10 cellular contexts compared by ENCODE assay signal in genomic region chr5:132260051-132260450, GRCh38. TPM values are rescaled to one million over a fixed set of nuclear protein-coding genes. Genes with fewer than 3 reads are reported as not detected.
DNase-seq lines count a peak whose midpoint lies in the region; ATAC-seq lines count a peak whose summit lies in the region.
"Had no signal": no experiment of that assay in that cellular context is flagged by ENCODE, and none has a peak within 500 bp of the region (broad histone marks: within the 10 kb centered on the region; RNA-seq: fewer than 3 reads in every experiment).

No MANE protein-coding gene starts in this region.

- H3K9me3 Mint-ChIP-seq in stimulated activated naive CD8-positive, alpha-beta T cell treated with anti-CD3 and anti-CD28 coated beads, Interleukin-15, amount 100 ng/mL, for 72 hours: no peaks in the 10 kb centered on the region

- 46 to 85% (median 57%) methylated on average over 6 of the region's 6 CpGs for WGBS in adipose tissue, 3 donors

- DNase-seq in HT1080 (ENCODE audit: low read depth): peak; percentile 76
- peak; percentile 69 for DNase-seq in iris pigment epithelial cell (ENCODE audit: low read depth)
- peak in 1 of 2 donors; percentile 10 for DNase-seq in stimulated activated naive CD8-positive, alpha-beta T cell treated with anti-CD3 and anti-CD28 coated beads, Interleukin-15, amount 100 ng/mL, for 72 hours
- DNase-seq in stimulated activated CD4-positive, alpha-beta T cell treated with anti-CD3 and anti-CD28 coated beads, Interleukin-15, amount 100 ng/mL, for 24 hours: no peak
- DNase-seq in activated CD4-positive, alpha-beta T cell treated with anti-CD3 and anti-CD28 coated beads, Interleukin-2, amount 50 U/mL, for 1 hour: no peak
- DNase-seq: stimulated activated naive CD4-positive, alpha-beta T cell had no signal

- peak overlapping the region; percentile 24 for H3K27ac ChIP-seq in adipose tissue (ENCODE audit: low read depth, low read length)

- no peak for ATAC-seq in stimulated activated naive CD8-positive, alpha-beta T cell treated with anti-CD3 and anti-CD28 coated beads, Interleukin-15, amount 100 ng/mL, for 72 hours
- ATAC-seq in GM18861 (IDR thresholded peaks at IDR 0.05; ENCODE audit: unreplicated experiment): no peak
- no peak for ATAC-seq in HG02981 (IDR thresholded peaks at IDR 0.05; ENCODE audit: unreplicated experiment)

- H3K27ac Mint-ChIP-seq in stimulated activated naive CD8-positive, alpha-beta T cell treated with anti-CD3 and anti-CD28 coated beads, Interleukin-15, amount 100 ng/mL, for 72 hours: peak overlapping the region; percentile 28 to 64

- peak overlapping the region; percentile 50 to 68 for H3K4me3 Mint-ChIP-seq in stimulated activated naive CD8-positive, alpha-beta T cell treated with anti-CD3 and anti-CD28 coated beads, Interleukin-15, amount 100 ng/mL, for 72 hours

- peaks cover 40% of the 10 kb centered on the region for H3K27me3 Mint-ChIP-seq in stimulated activated naive CD8-positive, alpha-beta T cell treated with anti-CD3 and anti-CD28 coated beads, Interleukin-15, amount 100 ng/mL, for 72 hours

- H3K4me1 Mint-ChIP-seq in stimulated activated naive CD8-positive, alpha-beta T cell treated with anti-CD3 and anti-CD28 coated beads, Interleukin-15, amount 100 ng/mL, for 72 hours: peaks cover 75% of the 10 kb centered on the region

RNA-seq across cellular contexts. Expression of gene PDLIM4, which starts 2.6 kb away (rescaled TPM):
- total RNA-seq in HT1080 (2014; rRNA removed; shearing (Covaris generic)): not detected in 2 replicates
- polyA plus RNA-seq in HT1080 (2015; cell fraction: cytosol; rRNA removed): 0.06 and 0.08 TPM in 2 replicates
- 2.0 TPM in 1 of 2 replicates, not detected in the other for polyA plus RNA-seq in HT1080 (2015; cell fraction: nucleus; rRNA removed)
- 10 to 100 TPM in 2 of 3 donors, 1 to 10 TPM in 1; 2.2 to 39.4 (median 17.5) TPM for polyA plus RNA-seq in adipose tissue
- total RNA-seq: mononuclear cell had no signal

RNA-seq across cellular contexts. Expression of gene P4HA2, which starts 32.4 kb away (rescaled TPM):
- total RNA-seq in HT1080 (2014; rRNA removed; shearing (Covaris generic)): 17.6 and 19.6 TPM in 2 replicates
- 30.1 and 31.2 TPM in 2 replicates for polyA plus RNA-seq in HT1080 (2015; cell fraction: cytosol; rRNA removed)
- 118 and 130 TPM in 2 replicates for polyA plus RNA-seq in HT1080 (2015; cell fraction: nucleus; rRNA removed)
- polyA plus RNA-seq in adipose tissue: 10 to 100 TPM in 2 of 3 donors, 1 to 10 TPM in 1; 8.9 to 39.9 (median 18.4) TPM

RNA-seq across cellular contexts. Expression of gene SLC22A4, which starts 34.1 kb away (rescaled TPM):
- 2.1 and 3.4 TPM in 2 replicates for total RNA-seq in HT1080 (2014; rRNA removed; shearing (Covaris generic))
- 1.4 and 1.7 TPM in 2 replicates for polyA plus RNA-seq in HT1080 (2015; cell fraction: cytosol; rRNA removed)
- 4.3 and 6.3 TPM in 2 replicates for polyA plus RNA-seq in HT1080 (2015; cell fraction: nucleus; rRNA removed)
- polyA plus RNA-seq in adipose tissue: 1 to 10 TPM in 2 of 3 donors, under 1 TPM in 1; 0.23 to 3.0 (median 2.0) TPM

Comparison
In these comparisons a context has a peak if more than half of its experiments do, and no peak if none do; other contexts are left out.
1. DNase-seq: peak in HT1080 (single experiment) and iris pigment epithelial cell (single experiment); none in stimulated activated CD4-positive, alpha-beta T cell treated with anti-CD3 and anti-CD28 coated beads, Interleukin-15, amount 100 ng/mL, for 24 hours (single experiment) and activated CD4-positive, alpha-beta T cell treated with anti-CD3 and anti-CD28 coated beads, Interleukin-2, amount 50 U/mL, for 1 hour (single experiment).